In the genomic region with DNA sequence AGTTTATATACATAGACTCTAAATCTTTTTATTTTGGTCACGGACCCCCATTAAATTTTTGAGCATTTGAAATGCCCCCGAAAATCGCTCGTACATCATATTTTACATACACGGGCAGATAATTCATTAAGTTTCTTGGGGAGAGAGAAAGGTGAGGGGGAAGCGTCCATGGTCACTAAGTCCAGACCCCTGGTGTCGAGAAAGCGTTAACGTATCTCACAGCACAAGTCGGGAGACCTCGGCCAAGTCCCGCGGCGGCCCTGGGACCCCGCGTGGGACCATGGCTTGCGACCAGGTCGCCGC, we compare ENCODE assay signal across 8 cellular contexts. TPM values are rescaled to one million over a fixed set of nuclear protein-coding genes. Genes with fewer than 3 reads are reported as not detected.
DNase-seq lines count a peak whose midpoint lies in the region; ATAC-seq and TF ChIP-seq lines count a peak whose summit lies in the region.

No MANE protein-coding gene starts in this region.

- H3K27ac ChIP-seq in ascending aorta, result peak overlapping the region; percentile 98 to 100
- H3K27ac ChIP-seq in urinary bladder (ENCODE audit: low read depth), result peak overlapping the region; percentile 99

- H3K4me3 ChIP-seq in ascending aorta (peak overlapping the region; percentile 83 to 95), lower leg skin (ENCODE audit: low read depth, poor library complexity, severe bottlenecking) (peak overlapping the region; percentile 98), urinary bladder (ENCODE audit: low read depth, low read length) (peak overlapping the region; percentile 60)

- no peak for TF ChIP-seq POLR2A in lower leg skin (IDR thresholded peaks at IDR 0.05)

- H3K4me1 Mint-ChIP-seq in activated naive CD4-positive, alpha-beta T cell treated with anti-CD3 and anti-CD28 coated beads, Interleukin-2, amount 50 U/mL, for 24 hours, result peaks cover 48% of the 10 kb centered on the region

- no peaks in the 10 kb centered on the region for H3K9me3 Mint-ChIP-seq in activated naive CD4-positive, alpha-beta T cell treated with anti-CD3 and anti-CD28 coated beads, Interleukin-2, amount 50 U/mL, for 24 hours

- H3K27ac Mint-ChIP-seq in activated naive CD4-positive, alpha-beta T cell treated with anti-CD3 and anti-CD28 coated beads, Interleukin-2, amount 50 U/mL, for 24 hours, result peak overlapping the region; percentile 98

- TF ChIP-seq CTCF in ascending aorta (IDR thresholded peaks at IDR 0.05) (no peak), lower leg skin (IDR thresholded peaks at IDR 0.05) (no peak)

- no peak for DNase-seq in activated naive CD4-positive, alpha-beta T cell treated with anti-CD3 and anti-CD28 coated beads, Interleukin-2, amount 50 U/mL, for 16 hours
- DNase-seq in ascending aorta (ENCODE audit: low spot score in 2 of 2), result no peak
- DNase-seq in lower leg skin (ENCODE audit: low spot score in 2 of 2), result no peak
- no peak for DNase-seq in ureter (ENCODE audit: low spot score)
- DNase-seq in foreskin melanocyte, result no peak

- H3K4me1 ChIP-seq in ascending aorta (peaks cover 0 to 7% of the 10 kb centered on the region in 2 donors), urinary bladder (ENCODE audit: insufficient read depth) (peaks cover 2% of the 10 kb centered on the region)

- no peaks in the 10 kb centered on the region for H3K36me3 Mint-ChIP-seq in activated naive CD4-positive, alpha-beta T cell treated with anti-CD3 and anti-CD28 coated beads, Interleukin-2, amount 50 U/mL, for 24 hours

- H3K9me3 ChIP-seq in ascending aorta, result no peaks in the 10 kb centered on the region

- peak overlapping the region; percentile 98 for H3K4me3 Mint-ChIP-seq in activated naive CD4-positive, alpha-beta T cell treated with anti-CD3 and anti-CD28 coated beads, Interleukin-2, amount 50 U/mL, for 24 hours

- no peaks in the 10 kb centered on the region for H3K27me3 Mint-ChIP-seq in activated naive CD4-positive, alpha-beta T cell treated with anti-CD3 and anti-CD28 coated beads, Interleukin-2, amount 50 U/mL, for 24 hours

- ATAC-seq in GM19467 (IDR thresholded peaks at IDR 0.05; ENCODE audit: unreplicated experiment), result no peak

- H3K36me3 ChIP-seq in ascending aorta (no peaks in the 10 kb centered on the region), urinary bladder (ENCODE audit: insufficient read depth) (no peaks in the 10 kb centered on the region)

- H3K27me3 ChIP-seq in ascending aorta, result no peaks in the 10 kb centered on the region

- 1% methylated on average over 18 of the region's 19 CpGs for WGBS in lower leg skin, 2 donors
- WGBS in urinary bladder, result under 1% methylated on average over 19 of the region's 19 CpGs

- intact Hi-C loops in ascending aorta (cut with DNase I) (loop anchor here (2.0 to 10.0 kb wide), 4 partner anchors 155 to 722 kb away; a partner anchor contains a TSS), lower leg skin (cut with DNase I; ENCODE audit: low total_unique reads) (no loop called here)

RNA-seq across cellular contexts. Expression of a gene that starts 0.8 kb away (rescaled TPM):
- total RNA-seq in ascending aorta, result 21.3 TPM
- total RNA-seq in lower leg skin, result 100 to 1,000 TPM in 3 of 4 donors, 10 to 100 TPM in 1; 82.5 to 201 (median 156) TPM
- 59.9 TPM for total RNA-seq in urinary bladder
- polyA plus RNA-seq in urinary bladder, result 12.0 TPM
- 136 TPM for total RNA-seq in ureter

RNA-seq across cellular contexts. Expression of a gene that starts 47.3 kb away (rescaled TPM):
- total RNA-seq in ascending aorta (18.6 TPM), lower leg skin (10 to 100 TPM; 26.7 to 52.8 (median 50.2) TPM), urinary bladder (63.5 TPM), ureter (61.4 TPM)
- polyA plus RNA-seq in urinary bladder, result 31.3 TPM
